In genomic region chr1:42737986-42738677, GRCh38 we compare ENCODE assay signal across 1 cellular context.
TF ChIP-seq lines count a peak whose summit lies in the region.

No MANE protein-coding gene starts in this region.

TF ChIP-seq in H1, 55 proteins besides CTCF, POLR2A, EP300 and RAD21:
- no peak for TF ChIP-seq TBP (IDR thresholded peaks at IDR 0.05; ENCODE audit: low read depth, low read length)
- no peak for TF ChIP-seq EZH2 (IDR thresholded peaks at IDR 0.05; ENCODE audit: low read depth, low read length, severe bottlenecking)
- no peak for TF ChIP-seq CBX8 (IDR thresholded peaks at IDR 0.05; ENCODE audit: borderline replicate concordance, low read depth, low read length)
- no peak for TF ChIP-seq ZNF274 (IDR thresholded peaks at IDR 0.05; ENCODE audit: borderline replicate concordance, extremely low read depth, low read length)
- no peak for TF ChIP-seq CBX5 (IDR thresholded peaks at IDR 0.05; ENCODE audit: low read depth, low read length)
- no peak for TF ChIP-seq JUND (IDR thresholded peaks at IDR 0.05; ENCODE audit: low read length)
- no peak for TF ChIP-seq BACH1 (IDR thresholded peaks at IDR 0.05; ENCODE audit: low read length)
- TF ChIP-seq GTF2F1 (IDR thresholded peaks at IDR 0.05; ENCODE audit: borderline replicate concordance, low read depth, low read length), result no peak
- TF ChIP-seq JUN (IDR thresholded peaks at IDR 0.05; ENCODE audit: low read depth, low read length), result no peak
- TF ChIP-seq FOSL1 (IDR thresholded peaks at IDR 0.05; ENCODE audit: insufficient read depth, low read depth, low read length), result no peak
- TF ChIP-seq KDM1A (IDR thresholded peaks at IDR 0.05; ENCODE audit: borderline replicate concordance, low read length), result no peak
- TF ChIP-seq BCL11A (IDR thresholded peaks at IDR 0.05; ENCODE audit: low read depth in 2 of 2, low read length in 2 of 2), result no peak
- TF ChIP-seq RFX5 (IDR thresholded peaks at IDR 0.05; ENCODE audit: borderline replicate concordance, low read depth, low read length), result no peak
- TF ChIP-seq GABPA (IDR thresholded peaks at IDR 0.05; ENCODE audit: borderline replicate concordance, insufficient read depth, low read length), result no peak
- TF ChIP-seq HDAC6 (IDR thresholded peaks at IDR 0.05; ENCODE audit: low read depth, low read length), result no peak
- no peak for TF ChIP-seq CREB1 (IDR thresholded peaks at IDR 0.05)
- no peak for TF ChIP-seq RBBP5 (IDR thresholded peaks at IDR 0.05; ENCODE audit: borderline replicate concordance, low read depth, low read length)
